23 cellular contexts compared by ENCODE assay signal in the genomic region with DNA sequence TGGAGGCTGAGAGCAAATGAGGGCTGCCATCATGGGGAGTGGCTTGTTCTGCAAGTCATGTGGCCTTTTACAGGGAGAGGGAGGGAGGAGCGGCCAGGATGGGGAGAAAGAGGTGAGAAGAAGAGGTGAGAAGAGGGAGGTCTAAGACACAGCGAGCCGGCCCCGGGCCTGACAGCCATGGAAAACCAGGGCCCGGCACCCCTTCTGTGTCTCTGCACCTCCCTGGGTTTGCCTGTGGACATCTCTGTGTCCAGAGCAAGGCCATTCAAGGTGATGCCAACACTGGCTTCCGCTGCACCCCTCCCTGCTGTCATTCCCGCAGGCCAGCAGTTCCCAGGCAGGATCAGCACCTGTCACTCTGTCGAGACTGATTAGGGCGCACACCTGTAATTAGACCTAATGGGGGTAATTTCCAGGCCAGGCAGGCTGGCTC.
DNase-seq lines count a peak whose midpoint lies in the region; ATAC-seq, FAIRE-seq and TF ChIP-seq lines count a peak whose summit lies in the region.
"Had no signal": no experiment of that assay in that cellular context is flagged by ENCODE, and none has a peak within 500 bp of the region (broad histone marks: within the 10 kb centered on the region; RNA-seq: fewer than 3 reads in every experiment).

No MANE protein-coding gene starts in this region.

- POLR2A ChIA-PET in PC-3 (lab: Charles Lee; ENCODE audit: unreplicated experiment) = no interaction called here

- TF ChIP-seq CTCF in D721Med (IDR thresholded peaks at IDR 0.05; ENCODE audit: insufficient read depth, missing control alignments) = no peak
- TF ChIP-seq CTCF in endodermal cell (conservative IDR thresholded peaks at IDR 0.05) = no peak
- TF ChIP-seq CTCF in stomach (IDR thresholded peaks at IDR 0.05) = no peak
- no peak for TF ChIP-seq CTCF in PC-3 (conservative IDR thresholded peaks at IDR 0.05; ENCODE audit: low read depth, low read length)

- no peaks in the 10 kb centered on the region for H3K27me3 Mint-ChIP-seq in endodermal cell (ENCODE audit: insufficient read depth)
- H3K27me3 Mint-ChIP-seq: activated CD4-positive, alpha-beta memory T cell treated with anti-CD3 and anti-CD28 coated beads, Interleukin-2, amount 10 ng/mL, durations not matched to agents 7 days and 5 days; central memory CD8-positive, alpha-beta T cell; natural killer cell treated with Interleukin-12 subunit alpha and Interleukin-12 subunit beta and Interleukin-15 and Interleukin-18, amount 100 ng/mL, for 72 hours had no signal

- no peak overlapping the region for H3K27ac ChIP-seq in endodermal cell (ENCODE audit: low read depth, low read length)
- no peak overlapping the region for H3K27ac ChIP-seq in stomach
- H3K27ac ChIP-seq in PC-3 (ENCODE audit: low read length) = no peak overlapping the region
- H3K27ac ChIP-seq: esophagus squamous epithelium, skin epidermis had no signal

- no peak overlapping the region for H3K4me3 Mint-ChIP-seq in endodermal cell
- H3K4me3 Mint-ChIP-seq: activated CD4-positive, alpha-beta memory T cell treated with anti-CD3 and anti-CD28 coated beads, Interleukin-2, amount 10 ng/mL, durations not matched to agents 7 days and 5 days; central memory CD8-positive, alpha-beta T cell; natural killer cell treated with Interleukin-12 subunit alpha and Interleukin-12 subunit beta and Interleukin-15 and Interleukin-18, amount 100 ng/mL, for 72 hours had no signal

- H3K27me3 ChIP-seq in endodermal cell (ENCODE audit: control insufficient read depth, insufficient read depth, low read length, poor library complexity, severe bottlenecking) (no peaks in the 10 kb centered on the region), stomach (peaks cover 0 to 47% (median 6%) of the 10 kb centered on the region in 3 donors), PC-3 (ENCODE audit: low read length) (no peaks in the 10 kb centered on the region)

- H3F3A ChIP-seq in PC-3 (ENCODE audit: low read length, unreplicated experiment) = no peaks in the 10 kb centered on the region

- H3K9me2 ChIP-seq in PC-3 (replicated peaks; ENCODE audit: low read length) = no peaks in the 10 kb centered on the region

- ATAC-seq in HG03432 (IDR thresholded peaks at IDR 0.05; ENCODE audit: unreplicated experiment) (no peak), PC-3 (no peak), HG03469 (IDR thresholded peaks at IDR 0.05; ENCODE audit: unreplicated experiment) (no peak)
- ATAC-seq: left cardiac atrium; natural killer cell treated with Interleukin-12 subunit alpha and Interleukin-12 subunit beta and Interleukin-15 and Interleukin-18, amount 100 ng/mL, for 72 hours had no signal

- no peak for TF ChIP-seq EP300 in stomach (IDR thresholded peaks at IDR 0.05)

- H3K36me3 ChIP-seq in endodermal cell (ENCODE audit: control insufficient read depth, insufficient read depth, low read length) (no peaks in the 10 kb centered on the region), stomach (no peaks in the 10 kb centered on the region), PC-3 (ENCODE audit: low read depth, low read length) (no peaks in the 10 kb centered on the region)
- H3K36me3 ChIP-seq: esophagus squamous epithelium, HAP-1 had no signal

- intact Hi-C loops in stomach (cut with DNase I; ENCODE audit: low total_unique reads) = no loop called here
- intact Hi-C loops in PC-3 (cut with micrococcal nuclease) = loop anchor here (5.0 kb wide), 1 partner anchor 76 kb away; a partner anchor contains a TSS

- no peak for FAIRE-seq in D721Med (lab: Jason Lieb, UNC)
- FAIRE-seq: urothelium cell line had no signal

- H2AFZ ChIP-seq in PC-3 (ENCODE audit: low read length) = no peak overlapping the region

- no peaks in the 10 kb centered on the region for H4K20me1 ChIP-seq in PC-3 (ENCODE audit: low read length)

- CTCF ChIA-PET in PC-3 (lab: Charles Lee) = no interaction called here

- peak; percentile 77 for DNase-seq in D721Med (ENCODE audit: insufficient read length, low spot score)
- DNase-seq in NCI-H146 (lab: John Stamatoyannopoulos, UW) = peak; percentile 87
- peak; percentile 46 for DNase-seq in NCI-H524 treated with DMSO at 0.1 percent for 48 hours (lab: John Stamatoyannopoulos, UW)
- DNase-seq in endodermal cell = peak; percentile 76
- DNase-seq in stomach = no peak
- DNase-seq in PC-3 = no peak
- DNase-seq: activated CD4-positive, alpha-beta memory T cell treated with anti-CD3 and anti-CD28 coated beads, Interleukin-2, amount 10 ng/mL, durations not matched to agents 7 days and 5 days; effector memory CD4-positive, alpha-beta T cell; esophagus squamous epithelium; GF-D8; left cardiac atrium; mesenchymal stem cell; OCI-M1; posterior cingulate gyrus; stimulated activated CD4-positive, alpha-beta T cell treated with anti-CD3 and anti-CD28 coated beads, Interleukin-4, amount 100 ng/mL, for 24 hours; T-helper 2 cell had no signal

- no peak for TF ChIP-seq POLR2A in stomach (IDR thresholded peaks at IDR 0.05)

- BruUV-seq in PC-3 (replicated peaks; lab: Mats Ljungman, UMichigan) = no TSS peak

- H3K9me3 ChIP-seq in endodermal cell (ENCODE audit: control insufficient read depth, low read length) = no peaks in the 10 kb centered on the region
- H3K9me3 ChIP-seq in stomach = no peaks in the 10 kb centered on the region
- H3K9me3 ChIP-seq in PC-3 (ENCODE audit: low read length) = no peaks in the 10 kb centered on the region
- H3K9me3 ChIP-seq: esophagus squamous epithelium, HAP-1 had no signal

- H3K79me2 ChIP-seq in PC-3 (ENCODE audit: low read length) = no peaks in the 10 kb centered on the region

- H3K9me3 Mint-ChIP-seq in endodermal cell = no peaks in the 10 kb centered on the region
- H3K9me3 Mint-ChIP-seq: activated CD4-positive, alpha-beta memory T cell treated with anti-CD3 and anti-CD28 coated beads, Interleukin-2, amount 10 ng/mL, durations not matched to agents 7 days and 5 days; central memory CD8-positive, alpha-beta T cell; natural killer cell treated with Interleukin-12 subunit alpha and Interleukin-12 subunit beta and Interleukin-15 and Interleukin-18, amount 100 ng/mL, for 72 hours had no signal

- no peak overlapping the region for H3K4me3 ChIP-seq in endodermal cell (ENCODE audit: low read length)
- H3K4me3 ChIP-seq in stomach = no peak overlapping the region
- no peak overlapping the region for H3K4me3 ChIP-seq in PC-3 (ENCODE audit: low read length)
- H3K4me3 ChIP-seq: esophagus squamous epithelium, HAP-1, skin epidermis had no signal

- WGBS in endodermal cell (ENCODE audit: insufficient coverage in 1 of 2, insufficient read length in 1 of 2), 2 experiments = 86 to 90% methylated on average over 9 of the region's 9 CpGs
- 48 to 62% (median 59%) methylated on average over 9 of the region's 9 CpGs for WGBS in stomach, 5 donors

- peak overlapping the region; percentile 41 for H3K27ac Mint-ChIP-seq in endodermal cell
- H3K27ac Mint-ChIP-seq: activated CD4-positive, alpha-beta memory T cell treated with anti-CD3 and anti-CD28 coated beads, Interleukin-2, amount 10 ng/mL, durations not matched to agents 7 days and 5 days; natural killer cell treated with Interleukin-12 subunit alpha and Interleukin-12 subunit beta and Interleukin-15 and Interleukin-18, amount 100 ng/mL, for 72 hours had no signal

- no peaks in the 10 kb centered on the region for H3K36me3 Mint-ChIP-seq in endodermal cell (ENCODE audit: low read depth)
- H3K36me3 Mint-ChIP-seq: natural killer cell treated with Interleukin-12 subunit alpha and Interleukin-12 subunit beta and Interleukin-15 and Interleukin-18, amount 100 ng/mL, for 72 hours had no signal

- no peaks in the 10 kb centered on the region for H3K4me1 ChIP-seq in endodermal cell (ENCODE audit: control insufficient read depth, insufficient read depth, low read length)
- no peaks in the 10 kb centered on the region for H3K4me1 ChIP-seq in stomach
- H3K4me1 ChIP-seq in PC-3 (ENCODE audit: insufficient read depth, low read length) = no peaks in the 10 kb centered on the region
- H3K4me1 ChIP-seq: esophagus squamous epithelium, HAP-1 had no signal

- peaks cover 3% of the 10 kb centered on the region for H3K4me1 Mint-ChIP-seq in endodermal cell
- H3K4me1 Mint-ChIP-seq: activated CD4-positive, alpha-beta memory T cell treated with anti-CD3 and anti-CD28 coated beads, Interleukin-2, amount 10 ng/mL, durations not matched to agents 7 days and 5 days; central memory CD8-positive, alpha-beta T cell had no signal

- no peak overlapping the region for H3K4me2 ChIP-seq in PC-3 (ENCODE audit: low read length)

- H3K9ac ChIP-seq in endodermal cell (ENCODE audit: extremely low read depth, low read length, poor library complexity, severe bottlenecking) (no peak overlapping the region), PC-3 (ENCODE audit: low read length) (no peak overlapping the region)

Comparison
In these comparisons a context has a peak if more than half of its experiments do, and no peak if none do; other contexts are left out.
1. DNase-seq: peak in D721Med (single experiment), NCI-H146 (single experiment), NCI-H524 treated with DMSO at 0.1 percent for 48 hours (single experiment) and endodermal cell (single experiment); none in stomach (single experiment) and PC-3 (single experiment).